ENCODE assay signal across 9 cellular contexts in the genomic region with DNA sequence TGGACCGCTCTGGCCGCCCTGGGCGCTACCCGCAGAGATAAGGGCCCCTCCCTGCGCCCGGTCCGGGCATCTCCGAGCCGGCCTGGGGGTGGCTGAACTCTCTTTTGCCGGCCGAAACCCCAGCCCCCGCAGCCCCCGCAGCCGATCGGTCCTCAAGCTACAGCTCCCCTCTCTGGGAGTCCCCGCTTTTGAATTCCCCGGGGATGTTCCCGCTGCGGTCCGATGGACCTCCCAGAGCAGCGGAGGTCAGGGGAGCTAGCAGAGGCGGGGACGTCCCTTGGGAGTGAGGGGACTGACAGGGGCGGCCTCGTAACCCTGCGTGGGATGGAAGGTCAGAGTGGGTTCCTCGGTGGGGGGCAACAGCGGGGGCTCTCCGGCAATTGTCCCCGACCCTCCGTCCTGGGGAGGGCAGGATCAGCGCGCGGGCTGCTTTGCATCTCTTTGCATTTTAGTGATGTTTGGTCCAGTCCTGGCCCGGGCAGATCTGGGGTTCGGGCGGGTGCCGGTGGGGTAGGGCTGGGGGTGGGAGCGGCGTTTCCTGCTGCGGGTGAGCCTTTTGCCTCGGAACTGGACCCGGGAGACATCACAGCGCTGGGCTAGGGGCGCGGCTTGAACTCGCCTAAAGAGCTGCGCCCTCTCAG. TPM values are rescaled to one million over a fixed set of nuclear protein-coding genes. Genes with fewer than 3 reads are reported as not detected.
A peak's percentile ranks its signal among the peaks of the same experiment; 100 is the strongest.
DNase-seq lines count a peak whose midpoint lies in the region; ATAC-seq and TF ChIP-seq lines count a peak whose summit lies in the region.
"Had no signal": no experiment of that assay in that cellular context is flagged by ENCODE, and none has a peak within 500 bp of the region (broad histone marks: within the 10 kb centered on the region; RNA-seq: fewer than 3 reads in every experiment).

A gene with protein sequence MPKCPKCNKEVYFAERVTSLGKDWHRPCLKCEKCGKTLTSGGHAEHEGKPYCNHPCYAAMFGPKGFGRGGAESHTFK (plus strand): TSS at position 554 of the 641 bp plus-strand sequence. CDS start 374 bp downstream, outside the sequence.

- WGBS in heart left ventricle, 4 donors = 9 to 31% (median 16%) methylated on average over 33 to 48 of the region's 48 CpGs

- no peak within 1 kb of the TSS for H3K27ac Mint-ChIP-seq in progenitor cell of endocrine pancreas

- no peak for DNase-seq in DND-41
- peak; percentile 43 to 81 (median 75) for DNase-seq in Peyer's patch
- DNase-seq in heart left ventricle = peak in 1 of 5 donors; percentile 47
- no peak for DNase-seq in progenitor cell of endocrine pancreas (ENCODE audit: low spot score, unreplicated experiment)
- DNase-seq in SHP77 treated with DMSO at 0.1 percent for 48 hours (lab: John Stamatoyannopoulos, UW) = no peak
- no peak for DNase-seq in SJCRH30
- DNase-seq in NCI-H1105 (lab: John Stamatoyannopoulos, UW) = no peak
- DNase-seq: hippocampal formation had no signal

- H3K4me1 ChIP-seq in DND-41 (ENCODE audit: insufficient read depth, low read length) = peaks cover 40% of the 10 kb centered on the region
- H3K4me1 ChIP-seq in Peyer's patch = peaks cover 16 to 80% (median 44%) of the 10 kb centered on the region in 4 donors
- H3K4me1 ChIP-seq in heart left ventricle = peaks cover 34 to 93% (median 80%) of the 10 kb centered on the region in 12 donors
- peaks cover 39% of the 10 kb centered on the region for H3K4me1 ChIP-seq in SJCRH30

- peaks cover 6% of the 10 kb centered on the region for H4K20me1 ChIP-seq in DND-41 (ENCODE audit: insufficient read depth, low read length)

- H3K79me2 ChIP-seq in DND-41 (ENCODE audit: insufficient read depth, low read length) = no peaks in the 10 kb centered on the region; the same call in 1 of the 2 replicates

- H2AFZ ChIP-seq in DND-41 (ENCODE audit: low read depth, low read length) = no peak within 1 kb of the TSS

- H3K4me3 ChIP-seq in DND-41 (ENCODE audit: low read depth in 1 of 2, low read length in 2 of 2) (no peak within 1 kb of the TSS), Peyer's patch (peak within 1 kb of the TSS; percentile 60 to 74 (median 60)), heart left ventricle (peak within 1 kb of the TSS; percentile 45 to 85 (median 70)), SJCRH30 (no peak within 1 kb of the TSS)

- H3K36me3 Mint-ChIP-seq in progenitor cell of endocrine pancreas (ENCODE audit: insufficient read depth) = no peaks in the 10 kb centered on the region

- H3K9me3 Mint-ChIP-seq in progenitor cell of endocrine pancreas (ENCODE audit: low read depth) = no peaks in the 10 kb centered on the region

- H3K27ac ChIP-seq in DND-41 (ENCODE audit: low read length) (no peak within 1 kb of the TSS), Peyer's patch (peak within 1 kb of the TSS; percentile 87 to 99 (median 92)), heart left ventricle (peak within 1 kb of the TSS; percentile 82 to 100 (median 96)), SJCRH30 (no peak within 1 kb of the TSS)

- H3K4me1 Mint-ChIP-seq in progenitor cell of endocrine pancreas (ENCODE audit: low read depth) = peaks cover 15% of the 10 kb centered on the region

- TF ChIP-seq CTCF in DND-41 (IDR thresholded peaks at IDR 0.05; ENCODE audit: borderline replicate concordance, extremely low read depth, low read length, poor library complexity, severe bottlenecking) = no peak
- no peak for TF ChIP-seq CTCF in Peyer's patch (IDR thresholded peaks at IDR 0.05)
- no peak for TF ChIP-seq CTCF in heart left ventricle (IDR thresholded peaks at IDR 0.05)
- TF ChIP-seq CTCF in progenitor cell of endocrine pancreas (IDR thresholded peaks at IDR 0.05; ENCODE audit: unreplicated experiment) = no peak

- H3K27me3 ChIP-seq in DND-41 (ENCODE audit: insufficient read depth, low read length, poor library complexity) (no peaks in the 10 kb centered on the region), Peyer's patch (no peaks in the 10 kb centered on the region), heart left ventricle (no peaks in the 10 kb centered on the region), SJCRH30 (no peaks in the 10 kb centered on the region)

- TF ChIP-seq POLR2A in Peyer's patch (IDR thresholded peaks at IDR 0.05) (no peak), heart left ventricle (IDR thresholded peaks at IDR 0.05) (no peak)

- peak within 1 kb of the TSS; percentile 30; the same call in 1 of the 2 replicates for H3K9ac ChIP-seq in DND-41 (ENCODE audit: low read depth, low read length)

- peak within 1 kb of the TSS; percentile 47 for H3K4me2 ChIP-seq in DND-41 (ENCODE audit: insufficient read depth, low read length)

- intact Hi-C loops in heart left ventricle (cut with DNase I) = loop anchor here in 5 of 10 donors (5.0 to 10.0 kb wide), 3 partner anchors 39 to 114 kb away; a partner anchor contains a TSS

- peak within 1 kb of the TSS; percentile 44 for H3K4me3 Mint-ChIP-seq in progenitor cell of endocrine pancreas (ENCODE audit: low read depth)

- no peak for ATAC-seq in DND-41 (ENCODE audit: insufficient read depth, low read depth)
- no peak for ATAC-seq in heart left ventricle
- ATAC-seq in HG03469 (IDR thresholded peaks at IDR 0.05; ENCODE audit: unreplicated experiment) = no peak

- H3K9me3 ChIP-seq in DND-41 (ENCODE audit: insufficient read depth, low read length, severe bottlenecking) (no peaks in the 10 kb centered on the region), Peyer's patch (no peaks in the 10 kb centered on the region), heart left ventricle (no peaks in the 10 kb centered on the region), SJCRH30 (replicated peaks) (no peaks in the 10 kb centered on the region)

- peaks cover 25% of the 10 kb centered on the region for H3K27me3 Mint-ChIP-seq in progenitor cell of endocrine pancreas

- H3K36me3 ChIP-seq in DND-41 (ENCODE audit: insufficient read depth, low read length) = no peaks in the 10 kb centered on the region; the same call in 1 of the 2 replicates
- peaks cover 0 to 8% (median 0%) of the 10 kb centered on the region in 3 donors for H3K36me3 ChIP-seq in Peyer's patch
- peaks cover 0 to 7% (median 0%) of the 10 kb centered on the region in 9 donors for H3K36me3 ChIP-seq in heart left ventricle
- no peaks in the 10 kb centered on the region for H3K36me3 ChIP-seq in SJCRH30

RNA-seq across cellular contexts. Expression of the gene that starts here (rescaled TPM):
- total RNA-seq in Peyer's patch (100 to 1,000 TPM in 1 of 4 donors, 10 to 100 TPM in 3; 33.8 to 239 (median 37.8) TPM), heart left ventricle (100 to 1,000 TPM in 1 of 9 donors, 10 to 100 TPM in 8; 12.1 to 195 (median 56.9) TPM), progenitor cell of endocrine pancreas (5.1 TPM in 2 replicates)
- 100 to 1,000 TPM in 1 of 2 donors, 10 to 100 TPM in 1; 81.1 to 109 TPM for polyA plus RNA-seq in heart left ventricle
- 0.14 TPM in 1 of 2 replicates, not detected in the other for total RNA-seq in SJCRH30 (2014; rRNA removed; shearing (Covaris generic))

Comparison
In these comparisons a context has a peak if more than half of its experiments do, and no peak if none do; other contexts are left out.
1. DNase-seq: peak in Peyer's patch (3 of 3); none in DND-41 (single experiment), progenitor cell of endocrine pancreas (single experiment), SHP77 treated with DMSO at 0.1 percent for 48 hours (single experiment), SJCRH30 (0 of 2) and NCI-H1105 (single experiment).
2. H3K27ac ChIP-seq: peak in Peyer's patch (4 of 4) and heart left ventricle (12 of 12); none in DND-41 (single experiment) and SJCRH30 (single experiment).
3. H3K4me3 ChIP-seq: peak in Peyer's patch (4 of 4) and heart left ventricle (12 of 12); none in DND-41 (0 of 2) and SJCRH30 (single experiment).